16 cellular contexts compared by ENCODE assay signal in genomic region chr21:28811860-28812259, GRCh38.
DNase-seq lines count a peak whose midpoint lies in the region; TF ChIP-seq lines count a peak whose summit lies in the region.
"Had no signal": no experiment of that assay in that cellular context is flagged by ENCODE, and none has a peak within 500 bp of the region (broad histone marks: within the 10 kb centered on the region; RNA-seq: fewer than 3 reads in every experiment).

No MANE protein-coding gene starts in this region.

- H3K27me3 ChIP-seq in BJ (ENCODE audit: control insufficient read depth, insufficient read depth, low read length), result no peaks in the 10 kb centered on the region
- H3K27me3 ChIP-seq in right atrium auricular region, result no peaks in the 10 kb centered on the region
- H3K27me3 ChIP-seq in H7 (ENCODE audit: control insufficient read depth, insufficient read depth, low read length), result no peaks in the 10 kb centered on the region
- H3K27me3 ChIP-seq: BE2C; BLaER1 treated with 17β-estradiol and CSF1 and Interleukin-3, amounts not matched to agents 10 nM and 100 nM had no signal

- H3K4me1 ChIP-seq in right atrium auricular region, result no peaks in the 10 kb centered on the region
- H3K4me1 ChIP-seq: BE2C; BLaER1 treated with 17β-estradiol and CSF1 and Interleukin-3, amounts not matched to agents 10 nM and 100 nM; Caco-2 had no signal

- peaks cover 0 to 11% of the 10 kb centered on the region in 2 donors for H3K9me3 ChIP-seq in right atrium auricular region
- H3K9me3 ChIP-seq: BE2C, Caco-2 had no signal

- TF ChIP-seq CTCF in BJ (IDR thresholded peaks at IDR 0.05; ENCODE audit: insufficient read depth, low read depth, low read length), result no peak
- no peak for TF ChIP-seq CTCF in fibroblast of villous mesenchyme (IDR thresholded peaks at IDR 0.05; ENCODE audit: insufficient read depth, low read depth, low read length)
- no peak for TF ChIP-seq CTCF in right atrium auricular region (IDR thresholded peaks at IDR 0.05)

- POLR2A ChIA-PET in BJ (lab: Charles Lee), result no interaction called here

- H3K27ac ChIP-seq in right atrium auricular region, result no peak overlapping the region
- H3K27ac ChIP-seq: BLaER1 treated with 17β-estradiol and CSF1 and Interleukin-3, amounts not matched to agents 10 nM and 100 nM; C4-2B had no signal

- peak; percentile 60 for DNase-seq in BJ (ENCODE audit: low read depth)
- DNase-seq in EH (ENCODE audit: low read depth), result peak; percentile 55
- peak; percentile 39 for DNase-seq in fibroblast of villous mesenchyme (ENCODE audit: low read depth)
- DNase-seq in right atrium auricular region (ENCODE audit: low spot score), result no peak
- no peak for DNase-seq in H7
- DNase-seq: 8988T; ACHN; BE2C; Caco-2; Calu3; CD4-positive, alpha-beta T cell; CD8-positive, alpha-beta T cell; DND-41; GF-D8 had no signal

- H3K36me3 ChIP-seq in BJ (ENCODE audit: control insufficient read depth, insufficient read depth, low read length) (no peaks in the 10 kb centered on the region), right atrium auricular region (no peaks in the 10 kb centered on the region), H7 (replicated peaks; ENCODE audit: control insufficient read depth, insufficient read depth, low read length) (no peaks in the 10 kb centered on the region)
- H3K36me3 ChIP-seq: BE2C; BLaER1 treated with 17β-estradiol and CSF1 and Interleukin-3, amounts not matched to agents 10 nM and 100 nM had no signal

- H3K4me3 ChIP-seq in BJ (ENCODE audit: low read depth, low read length) (no peak overlapping the region), fibroblast of villous mesenchyme (ENCODE audit: low read depth, low read length) (no peak overlapping the region), right atrium auricular region (no peak overlapping the region), H7 (ENCODE audit: insufficient read depth, low read depth, low read length) (no peak overlapping the region)
- H3K4me3 ChIP-seq: BLaER1 treated with 17β-estradiol and CSF1 and Interleukin-3, amounts not matched to agents 10 nM and 100 nM had no signal

- CTCF ChIA-PET in BJ (lab: Yijun Ruan, JAX), result no interaction called here

Comparison
In these comparisons a context has a peak if more than half of its experiments do, and no peak if none do; other contexts are left out.
1. DNase-seq: peak in BJ (single experiment), EH (single experiment) and fibroblast of villous mesenchyme (single experiment); none in right atrium auricular region (single experiment) and H7 (single experiment).